Comparison of ENCODE assay signal across 8 cellular contexts in the genomic region with DNA sequence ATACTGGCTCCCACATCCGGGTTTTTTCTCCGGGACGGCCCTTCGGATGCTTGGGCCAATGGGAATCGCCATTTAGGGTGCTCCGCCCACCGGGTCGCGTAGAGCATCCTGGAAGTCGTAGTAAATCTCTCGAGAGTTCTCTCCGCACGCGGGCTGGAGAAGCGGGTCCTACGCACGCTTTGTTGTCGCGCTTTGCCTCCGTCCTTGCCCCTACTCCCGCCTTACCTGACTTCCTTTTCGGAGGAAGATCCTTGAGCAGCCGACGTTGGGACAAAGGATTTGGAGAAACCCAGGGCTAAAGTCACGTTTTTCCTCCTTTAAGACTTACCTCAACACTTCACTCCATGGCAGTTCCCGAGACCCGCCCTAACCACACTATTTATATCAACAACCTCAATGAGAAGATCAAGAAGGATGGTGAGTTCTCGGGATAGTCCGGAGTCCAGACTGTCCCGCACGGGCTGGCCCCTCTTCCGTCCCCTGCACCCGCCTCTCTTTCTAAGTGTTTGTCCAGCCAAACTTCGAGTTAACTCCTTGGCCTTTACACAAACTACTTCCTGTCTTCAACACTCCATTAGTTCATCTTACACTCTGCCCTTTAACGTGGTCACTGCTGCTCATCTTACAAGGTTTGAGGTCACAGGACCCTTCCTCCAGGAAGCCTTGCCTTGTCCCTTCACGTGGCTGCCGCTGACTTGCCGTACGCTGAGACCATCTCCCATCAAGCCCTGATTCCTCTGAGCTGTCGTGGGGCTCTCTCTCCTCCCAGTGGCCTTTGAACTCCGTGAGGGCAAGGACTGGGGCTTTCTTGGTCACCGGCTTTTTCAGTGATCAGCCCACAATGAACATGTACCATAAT.
A peak's percentile ranks its signal among the peaks of the same experiment; 100 is the strongest.
DNase-seq lines count a peak whose midpoint lies in the region; ATAC-seq lines count a peak whose summit lies in the region.

A gene (plus strand): TSS at position 139 of the 859 bp plus-strand sequence. CDS start 206 bp downstream, at position 345.

- DNase-seq in AG08396 (ENCODE audit: low spot score) (peak; percentile 95), NCI-H446 (lab: John Stamatoyannopoulos, UW) (peak; percentile 98 to 99), cerebellar cortex (ENCODE audit: low spot score) (peak; percentile 98), islet precursor cell (peak; percentile 99)
- peak; percentile 85 to 93 for DNase-seq in stimulated activated CD4-positive, alpha-beta T cell treated with anti-CD3 and anti-CD28 coated beads, Interleukin-15, amount 100 ng/mL, for 1 hour (ENCODE audit: low read depth in 1 of 2, low spot score in 1 of 2)

- ATAC-seq in GM19025 (IDR thresholded peaks at IDR 0.05; ENCODE audit: low read depth, unreplicated experiment) = peak; percentile 37
- ATAC-seq in HG03342 (IDR thresholded peaks at IDR 0.05; ENCODE audit: unreplicated experiment) = peak; percentile 58
- ATAC-seq in activated CD4-positive, CD25-positive, alpha-beta regulatory T cell treated with anti-CD3 and anti-CD28 coated beads, Interleukin-2, amount 50 U/mL, for 24 hours = peak; percentile 69 to 75

Comparison
In these comparisons a context has a peak if more than half of its experiments do, and no peak if none do; other contexts are left out.
1. Peak in every context shown above with its lines: DNase-seq and ATAC-seq.